In genomic region chr15:82921242-82921641, GRCh38 we compare ENCODE assay signal across 1 cellular context.
TF ChIP-seq lines count a peak whose summit lies in the region.

No MANE protein-coding gene starts in this region.

TF ChIP-seq in GM23338, 12 proteins besides CTCF, POLR2A, EP300 and RAD21 (continued from another document):
- TF ChIP-seq ZNF462 (CRISPR knock-in tag; IDR thresholded peaks at IDR 0.05) (no peak), CREB1 (CRISPR knock-in tag; IDR thresholded peaks at IDR 0.05; ENCODE audit: low read depth) (no peak), STAT1 (IDR thresholded peaks at IDR 0.05; ENCODE audit: unreplicated experiment) (no peak), ZNF331 (CRISPR knock-in tag; IDR thresholded peaks at IDR 0.05; ENCODE audit: low read depth) (no peak), ETS1 (IDR thresholded peaks at IDR 0.05) (no peak), JUNB (IDR thresholded peaks at IDR 0.05; ENCODE audit: unreplicated experiment) (no peak), EZH2phosphoT487 (IDR thresholded peaks at IDR 0.05; ENCODE audit: unreplicated experiment) (no peak), ZNF114 (CRISPR knock-in tag; IDR thresholded peaks at IDR 0.05) (no peak), EZH2 (IDR thresholded peaks at IDR 0.05; ENCODE audit: low read depth, unreplicated experiment) (no peak), POLR2AphosphoS5 (IDR thresholded peaks at IDR 0.05; ENCODE audit: low read depth) (no peak), NANOG (IDR thresholded peaks at IDR 0.05; ENCODE audit: borderline replicate concordance) (no peak)
TF ChIP-seq in GM23338: peak in this region for 0.
